10 cellular contexts compared by ENCODE assay signal in the genomic region with DNA sequence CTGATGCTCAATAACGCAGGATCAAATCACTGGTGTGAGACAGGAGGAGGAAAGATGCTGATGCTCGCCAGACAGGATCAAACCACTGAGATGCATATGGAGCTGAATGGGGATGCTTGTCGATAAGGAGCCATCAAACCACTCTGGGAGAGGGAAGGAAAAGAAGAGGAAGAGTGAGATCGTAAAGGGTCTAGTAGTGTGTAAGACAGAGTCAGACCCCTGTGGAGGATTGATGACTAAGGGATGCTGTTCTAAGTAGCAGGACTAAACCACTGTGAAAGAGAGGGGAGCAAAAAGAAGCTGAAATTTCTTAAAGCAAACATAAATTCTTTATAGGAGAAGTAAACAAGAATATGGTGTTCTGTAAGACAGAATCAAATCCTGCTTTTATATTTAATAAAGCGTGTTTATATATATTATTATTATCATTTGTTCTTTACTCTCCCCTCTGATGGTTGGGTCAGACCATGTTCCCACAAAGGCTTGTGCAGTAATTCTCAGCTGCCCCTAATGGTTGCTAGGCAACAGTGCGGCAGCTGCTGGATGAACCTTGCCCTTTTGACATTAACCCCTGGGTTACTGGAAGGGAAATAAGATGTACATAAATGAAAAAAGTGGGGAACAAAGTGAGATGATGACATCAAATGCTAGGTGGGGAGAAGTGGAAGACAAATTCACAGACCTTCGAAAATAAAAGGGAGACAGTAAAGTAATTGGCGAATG.
A peak's percentile ranks its signal among the peaks of the same experiment; 100 is the strongest.
DNase-seq lines count a peak whose midpoint lies in the region; ATAC-seq, FAIRE-seq and TF ChIP-seq lines count a peak whose summit lies in the region.
"Had no signal": no experiment of that assay in that cellular context is flagged by ENCODE, and none has a peak within 500 bp of the region (broad histone marks: within the 10 kb centered on the region; RNA-seq: fewer than 3 reads in every experiment).

No MANE protein-coding gene starts in this region.

- TF ChIP-seq CTCF in A549 (IDR thresholded peaks at IDR 0.05) (no peak), NB4 (IDR thresholded peaks at IDR 0.05; ENCODE audit: low read depth, low read length) (no peak)

- H3K9me3 ChIP-seq in A549 = no peaks in the 10 kb centered on the region
- H3K9me3 ChIP-seq in iPS-15b (ENCODE audit: control insufficient read depth, insufficient read depth, low read length) = no peaks in the 10 kb centered on the region

- CTCF ChIA-PET in A549 (lab: Yijun Ruan, JAX) = no interaction called here

- no peaks in the 10 kb centered on the region for H3K4me1 Mint-ChIP-seq in immature natural killer cell

- H3K4me1 ChIP-seq in A549 = no peaks in the 10 kb centered on the region
- no peaks in the 10 kb centered on the region for H3K4me1 ChIP-seq in iPS-15b (ENCODE audit: control insufficient read depth, insufficient read depth, low read length)

- 15% methylated on average over 8 of the region's 8 CpGs for WGBS in A549 (ENCODE audit: missing lambda C conversion rate)

- H3K4me2 ChIP-seq in A549 = no peak overlapping the region

- H3K36me3 ChIP-seq in iPS-15b (ENCODE audit: control insufficient read depth, insufficient read depth, low read length) = no peaks in the 10 kb centered on the region

- H3K9me3 Mint-ChIP-seq in immature natural killer cell = no peaks in the 10 kb centered on the region

- no peak for TF ChIP-seq POLR2A in A549 (IDR thresholded peaks at IDR 0.05; ENCODE audit: low read length)
- TF ChIP-seq POLR2A in NB4 (IDR thresholded peaks at IDR 0.05; ENCODE audit: extremely low read depth, insufficient read length) = no peak

- no peak for ATAC-seq in A549
- ATAC-seq in HG02938 (IDR thresholded peaks at IDR 0.05; ENCODE audit: unreplicated experiment) = no peak
- ATAC-seq in left colon = no peak

- H3K9ac ChIP-seq in iPS-15b (ENCODE audit: low read depth, low read length) = no peak overlapping the region

- TF ChIP-seq EP300 in A549 (IDR thresholded peaks at IDR 0.05) = no peak

- FAIRE-seq in A549 (lab: Jason Lieb, UNC) = peak; percentile 67
- FAIRE-seq: TTC549 had no signal

- no peak overlapping the region for H3K27ac Mint-ChIP-seq in immature natural killer cell

- peaks cover 0 to 6% (median 0%) of the 10 kb centered on the region in 3 donors for H3K27me3 Mint-ChIP-seq in immature natural killer cell (ENCODE audit: low read depth in 3 of 3)

- intact Hi-C loops in posterior vena cava (cut with DNase I) = no loop called here
- intact Hi-C loops in left colon (cut with DNase I, micrococcal nuclease) = no loop called here

- no peaks in the 10 kb centered on the region for H3K27me3 ChIP-seq in iPS-15b (ENCODE audit: control insufficient read depth, insufficient read depth, low read length)

- no peak overlapping the region for H3K4me3 Mint-ChIP-seq in immature natural killer cell

- TF ChIP-seq RAD21 in A549 (conservative IDR thresholded peaks at IDR 0.05 in 1 of 2, IDR thresholded peaks at IDR 0.05 in 1 of 2) = no peak

- H3K4me3 ChIP-seq in A549 (no peak overlapping the region), NB4 (ENCODE audit: low read depth, low read length) (no peak overlapping the region), iPS-15b (ENCODE audit: low read depth, low read length) (peak overlapping the region; percentile 35)

- DNase-seq in A549 (ENCODE audit: low read depth in 1 of 2, low spot score in 1 of 2) (peak in 1 of 2 experiments; percentile 31), NB4 (ENCODE audit: low read depth) (peak; percentile 20), SHP77 treated with DMSO at 0.1 percent for 48 hours (lab: John Stamatoyannopoulos, UW) (peak; percentile 38), posterior vena cava (ENCODE audit: low spot score) (no peak), immature natural killer cell (no peak), left colon (no peak)
- DNase-seq: activated naive CD4-positive, alpha-beta T cell treated with Interleukin-2 at 50 U/mL for 16 hours had no signal

- no peak overlapping the region for H3K27ac ChIP-seq in A549

- POLR2A ChIA-PET in A549 (lab: Yijun Ruan, JAX) = no interaction called here

- no peaks in the 10 kb centered on the region for H3K36me3 Mint-ChIP-seq in immature natural killer cell

TF ChIP-seq in A549, 52 proteins besides CTCF, POLR2A, EP300 and RAD21:
- TF ChIP-seq MAFK (IDR thresholded peaks at IDR 0.05; ENCODE audit: partially characterized antibody) (no peak), MAZ (IDR thresholded peaks at IDR 0.05; ENCODE audit: borderline replicate concordance, low read depth, low read length) (no peak), HOXA7 (CRISPR knock-in tag; IDR thresholded peaks at IDR 0.05) (no peak), FOSB (CRISPR knock-in tag; IDR thresholded peaks at IDR 0.05) (no peak), GATA3 (IDR thresholded peaks at IDR 0.05; ENCODE audit: borderline replicate concordance) (no peak), NPAS2 (CRISPR knock-in tag; IDR thresholded peaks at IDR 0.05; ENCODE audit: borderline replicate concordance) (no peak), RFX5 (IDR thresholded peaks at IDR 0.05) (no peak)
- TF ChIP-seq, protein P1, sequence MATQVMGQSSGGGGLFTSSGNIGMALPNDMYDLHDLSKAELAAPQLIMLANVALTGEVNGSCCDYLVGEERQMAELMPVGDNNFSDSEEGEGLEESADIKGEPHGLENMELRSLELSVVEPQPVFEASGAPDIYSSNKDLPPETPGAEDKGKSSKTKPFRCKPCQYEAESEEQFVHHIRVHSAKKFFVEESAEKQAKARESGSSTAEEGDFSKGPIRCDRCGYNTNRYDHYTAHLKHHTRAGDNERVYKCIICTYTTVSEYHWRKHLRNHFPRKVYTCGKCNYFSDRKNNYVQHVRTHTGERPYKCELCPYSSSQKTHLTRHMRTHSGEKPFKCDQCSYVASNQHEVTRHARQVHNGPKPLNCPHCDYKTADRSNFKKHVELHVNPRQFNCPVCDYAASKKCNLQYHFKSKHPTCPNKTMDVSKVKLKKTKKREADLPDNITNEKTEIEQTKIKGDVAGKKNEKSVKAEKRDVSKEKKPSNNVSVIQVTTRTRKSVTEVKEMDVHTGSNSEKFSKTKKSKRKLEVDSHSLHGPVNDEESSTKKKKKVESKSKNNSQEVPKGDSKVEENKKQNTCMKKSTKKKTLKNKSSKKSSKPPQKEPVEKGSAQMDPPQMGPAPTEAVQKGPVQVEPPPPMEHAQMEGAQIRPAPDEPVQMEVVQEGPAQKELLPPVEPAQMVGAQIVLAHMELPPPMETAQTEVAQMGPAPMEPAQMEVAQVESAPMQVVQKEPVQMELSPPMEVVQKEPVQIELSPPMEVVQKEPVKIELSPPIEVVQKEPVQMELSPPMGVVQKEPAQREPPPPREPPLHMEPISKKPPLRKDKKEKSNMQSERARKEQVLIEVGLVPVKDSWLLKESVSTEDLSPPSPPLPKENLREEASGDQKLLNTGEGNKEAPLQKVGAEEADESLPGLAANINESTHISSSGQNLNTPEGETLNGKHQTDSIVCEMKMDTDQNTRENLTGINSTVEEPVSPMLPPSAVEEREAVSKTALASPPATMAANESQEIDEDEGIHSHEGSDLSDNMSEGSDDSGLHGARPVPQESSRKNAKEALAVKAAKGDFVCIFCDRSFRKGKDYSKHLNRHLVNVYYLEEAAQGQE (IDR thresholded peaks at IDR 0.05) = no peak
- TF ChIP-seq, protein P2, sequence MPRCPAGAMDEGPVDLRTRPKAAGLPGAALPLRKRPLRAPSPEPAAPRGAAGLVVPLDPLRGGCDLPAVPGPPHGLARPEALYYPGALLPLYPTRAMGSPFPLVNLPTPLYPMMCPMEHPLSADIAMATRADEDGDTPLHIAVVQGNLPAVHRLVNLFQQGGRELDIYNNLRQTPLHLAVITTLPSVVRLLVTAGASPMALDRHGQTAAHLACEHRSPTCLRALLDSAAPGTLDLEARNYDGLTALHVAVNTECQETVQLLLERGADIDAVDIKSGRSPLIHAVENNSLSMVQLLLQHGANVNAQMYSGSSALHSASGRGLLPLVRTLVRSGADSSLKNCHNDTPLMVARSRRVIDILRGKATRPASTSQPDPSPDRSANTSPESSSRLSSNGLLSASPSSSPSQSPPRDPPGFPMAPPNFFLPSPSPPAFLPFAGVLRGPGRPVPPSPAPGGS (IDR thresholded peaks at IDR 0.05) = no peak

Comparison
In these comparisons a context has a peak if more than half of its experiments do, and no peak if none do; other contexts are left out.
1. DNase-seq: peak in NB4 (single experiment) and SHP77 treated with DMSO at 0.1 percent for 48 hours (single experiment); none in posterior vena cava (single experiment), immature natural killer cell (0 of 3) and left colon (0 of 2).